ENCODE assay signal across 1 cellular context in the genomic region with DNA sequence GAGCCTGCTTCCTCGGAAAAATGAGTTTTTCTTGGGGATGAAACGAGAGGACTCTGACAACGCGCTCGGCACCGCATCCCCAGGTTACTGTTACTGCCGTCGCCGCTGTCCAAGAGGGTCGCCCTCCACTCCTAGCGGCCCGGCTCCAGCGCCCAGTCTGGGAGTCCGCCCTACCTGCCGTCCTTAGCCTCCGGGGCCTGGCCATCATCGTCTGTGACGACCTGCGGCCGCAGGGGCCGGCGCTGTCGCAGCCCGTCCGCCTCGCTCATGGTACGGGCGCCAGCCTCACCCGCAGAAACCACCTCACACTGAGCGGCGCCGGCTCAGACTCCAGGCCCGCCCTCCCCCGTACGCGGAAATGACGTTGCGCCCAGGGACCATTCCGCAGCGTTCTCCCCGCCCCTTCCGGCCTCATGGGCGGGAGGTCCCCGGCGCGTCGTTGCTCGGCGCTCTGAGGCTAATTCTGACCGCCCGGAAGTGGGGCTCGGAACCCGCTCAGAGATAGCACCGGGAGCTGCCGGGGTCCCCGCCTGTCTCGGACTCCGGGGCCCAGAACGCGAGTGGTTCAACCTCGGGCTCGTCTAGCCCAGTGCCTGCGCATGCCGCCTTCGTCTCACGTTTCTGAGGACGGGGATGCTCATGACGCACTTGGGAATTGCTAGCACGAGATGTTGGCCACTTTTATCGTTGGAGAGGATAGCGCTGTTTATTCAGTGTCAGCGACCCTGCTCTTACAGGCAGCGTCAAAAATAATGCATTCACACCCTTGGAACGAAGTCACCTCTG.
A peak's percentile ranks its signal among the peaks of the same experiment; 100 is the strongest.
TF ChIP-seq lines count a peak whose summit lies in the region.

APMAP (minus strand) TSS at position 332 of the 786 bp plus-strand sequence; CDS start at position 269, 63 bp downstream.

TF ChIP-seq in HepG2, 621 proteins besides CTCF, POLR2A, EP300 and RAD21 (continued from another document and continues in another):
- TF ChIP-seq ZNF33A (CRISPR knock-in tag; IDR thresholded peaks at IDR 0.05; ENCODE audit: borderline replicate concordance) (no peak; the same call in 1 of the 2 replicates), ATM (IDR thresholded peaks at IDR 0.05; ENCODE audit: borderline replicate concordance) (no peak), ZNF609 (CRISPR knock-in tag; IDR thresholded peaks at IDR 0.05; ENCODE audit: borderline replicate concordance) (no peak; the same call in none of the 2 replicates), TFAP4 (IDR thresholded peaks at IDR 0.05; ENCODE audit: borderline replicate concordance, low read depth) (peak; percentile 71; the same call in 1 of the 2 replicates), HNF4G (IDR thresholded peaks at IDR 0.05; ENCODE audit: borderline replicate concordance, low read depth, low read length) (0 out of 2 replicates have a peak, but pooled peaks have one; percentile 3), HNF4G (CRISPR knock-in tag; IDR thresholded peaks at IDR 0.05; ENCODE audit: borderline replicate concordance, low read depth) (no peak; the same call in none of the 2 replicates), ZBTB43 (CRISPR knock-in tag; conservative IDR thresholded peaks at IDR 0.05) (peak; percentile 95), TRAFD1 (CRISPR knock-in tag; IDR thresholded peaks at IDR 0.05; ENCODE audit: borderline replicate concordance) (peak; percentile 85; the same call in 1 of the 2 replicates), KDM6A (CRISPR knock-in tag; IDR thresholded peaks at IDR 0.05; ENCODE audit: low read depth) (0 out of 2 replicates have a peak, but pooled peaks have one; percentile 8), DNMT3B (CRISPR knock-in tag; conservative IDR thresholded peaks at IDR 0.05) (peak; percentile 93; the same call in 1 of the 2 replicates), ZNF441 (CRISPR knock-in tag; IDR thresholded peaks at IDR 0.05; ENCODE audit: borderline replicate concordance) (peak; percentile 95), POGZ (CRISPR knock-in tag; IDR thresholded peaks at IDR 0.05) (peak; percentile 98), ZNF678 (CRISPR knock-in tag; IDR thresholded peaks at IDR 0.05) (peak; percentile 80), MAF1 (CRISPR knock-in tag; IDR thresholded peaks at IDR 0.05; ENCODE audit: borderline replicate concordance) (peak; percentile 94), ZNF407 (CRISPR knock-in tag; IDR thresholded peaks at IDR 0.05; ENCODE audit: not compliant biosample characterization) (peak; percentile 88), ZNF230 (CRISPR knock-in tag; IDR thresholded peaks at IDR 0.05) (peak; percentile 52), ZNF235 (CRISPR knock-in tag; IDR thresholded peaks at IDR 0.05; ENCODE audit: borderline replicate concordance) (no peak; the same call in 1 of the 2 replicates), SP2 (CRISPR knock-in tag; IDR thresholded peaks at IDR 0.05) (peak; percentile 94), ZFP62 (CRISPR knock-in tag; IDR thresholded peaks at IDR 0.05) (0 out of 2 replicates have a peak, but pooled peaks have one; percentile 32), TGIF2 (CRISPR knock-in tag; IDR thresholded peaks at IDR 0.05) (peak; percentile 91; the same call in 1 of the 2 replicates), KDM4B (CRISPR knock-in tag; IDR thresholded peaks at IDR 0.05) (peak; percentile 76), MAZ (IDR thresholded peaks at IDR 0.05; ENCODE audit: borderline replicate concordance, low read depth, low read length) (peak; percentile 78), MAZ (CRISPR knock-in tag; IDR thresholded peaks at IDR 0.05; ENCODE audit: low read depth) (peak; percentile 96)
- TF ChIP-seq, protein P1, sequence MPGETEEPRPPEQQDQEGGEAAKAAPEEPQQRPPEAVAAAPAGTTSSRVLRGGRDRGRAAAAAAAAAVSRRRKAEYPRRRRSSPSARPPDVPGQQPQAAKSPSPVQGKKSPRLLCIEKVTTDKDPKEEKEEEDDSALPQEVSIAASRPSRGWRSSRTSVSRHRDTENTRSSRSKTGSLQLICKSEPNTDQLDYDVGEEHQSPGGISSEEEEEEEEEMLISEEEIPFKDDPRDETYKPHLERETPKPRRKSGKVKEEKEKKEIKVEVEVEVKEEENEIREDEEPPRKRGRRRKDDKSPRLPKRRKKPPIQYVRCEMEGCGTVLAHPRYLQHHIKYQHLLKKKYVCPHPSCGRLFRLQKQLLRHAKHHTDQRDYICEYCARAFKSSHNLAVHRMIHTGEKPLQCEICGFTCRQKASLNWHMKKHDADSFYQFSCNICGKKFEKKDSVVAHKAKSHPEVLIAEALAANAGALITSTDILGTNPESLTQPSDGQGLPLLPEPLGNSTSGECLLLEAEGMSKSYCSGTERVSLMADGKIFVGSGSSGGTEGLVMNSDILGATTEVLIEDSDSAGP (CRISPR knock-in tag; IDR thresholded peaks at IDR 0.05; ENCODE audit: borderline replicate concordance), result peak; percentile 95
- TF ChIP-seq, protein P2, sequence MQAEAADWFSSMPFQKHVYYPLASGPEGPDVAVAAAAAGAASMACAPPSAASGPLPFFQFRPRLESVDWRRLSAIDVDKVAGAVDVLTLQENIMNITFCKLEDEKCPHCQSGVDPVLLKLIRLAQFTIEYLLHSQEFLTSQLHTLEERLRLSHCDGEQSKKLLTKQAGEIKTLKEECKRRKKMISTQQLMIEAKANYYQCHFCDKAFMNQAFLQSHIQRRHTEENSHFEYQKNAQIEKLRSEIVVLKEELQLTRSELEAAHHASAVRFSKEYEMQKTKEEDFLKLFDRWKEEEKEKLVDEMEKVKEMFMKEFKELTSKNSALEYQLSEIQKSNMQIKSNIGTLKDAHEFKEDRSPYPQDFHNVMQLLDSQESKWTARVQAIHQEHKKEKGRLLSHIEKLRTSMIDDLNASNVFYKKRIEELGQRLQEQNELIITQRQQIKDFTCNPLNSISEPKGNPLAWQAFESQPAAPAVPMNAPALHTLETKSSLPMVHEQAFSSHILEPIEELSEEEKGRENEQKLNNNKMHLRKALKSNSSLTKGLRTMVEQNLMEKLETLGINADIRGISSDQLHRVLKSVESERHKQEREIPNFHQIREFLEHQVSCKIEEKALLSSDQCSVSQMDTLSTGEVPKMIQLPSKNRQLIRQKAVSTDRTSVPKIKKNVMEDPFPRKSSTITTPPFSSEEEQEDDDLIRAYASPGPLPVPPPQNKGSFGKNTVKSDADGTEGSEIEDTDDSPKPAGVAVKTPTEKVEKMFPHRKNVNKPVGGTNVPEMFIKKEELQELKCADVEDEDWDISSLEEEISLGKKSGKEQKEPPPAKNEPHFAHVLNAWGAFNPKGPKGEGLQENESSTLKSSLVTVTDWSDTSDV (CRISPR knock-in tag; IDR thresholded peaks at IDR 0.05), result peak; percentile 92
- TF ChIP-seq, protein P3, sequence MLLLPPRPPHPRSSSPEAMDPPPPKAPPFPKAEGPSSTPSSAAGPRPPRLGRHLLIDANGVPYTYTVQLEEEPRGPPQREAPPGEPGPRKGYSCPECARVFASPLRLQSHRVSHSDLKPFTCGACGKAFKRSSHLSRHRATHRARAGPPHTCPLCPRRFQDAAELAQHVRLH (CRISPR knock-in tag; IDR thresholded peaks at IDR 0.05; ENCODE audit: borderline replicate concordance, low read depth), result peak; percentile 93; the same call in 1 of the 2 replicates
